In the genomic region with DNA sequence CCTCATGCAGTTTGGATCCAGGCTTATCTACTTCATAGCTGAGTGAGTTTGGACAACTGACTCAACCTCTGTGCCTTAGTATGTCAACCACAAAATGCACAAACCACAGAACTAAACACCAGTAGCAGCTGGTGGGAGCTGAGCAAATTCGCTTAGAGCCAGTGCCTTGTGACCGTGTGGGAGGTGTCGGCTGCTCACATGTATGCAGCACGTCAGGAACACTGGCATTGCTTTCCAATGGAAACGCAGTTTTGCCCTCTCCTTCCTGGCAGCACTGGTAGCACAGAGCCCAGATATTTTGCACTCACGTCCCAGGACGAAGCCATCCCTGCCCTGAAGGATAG, we compare ENCODE assay signal across 10 cellular contexts. TPM values are rescaled to one million over a fixed set of nuclear protein-coding genes. Genes with fewer than 3 reads are reported as not detected.
DNase-seq lines count a peak whose midpoint lies in the region; ATAC-seq and TF ChIP-seq lines count a peak whose summit lies in the region.
"Had no signal": no experiment of that assay in that cellular context is flagged by ENCODE, and none has a peak within 500 bp of the region (broad histone marks: within the 10 kb centered on the region; RNA-seq: fewer than 3 reads in every experiment).

No MANE protein-coding gene starts in this region.

- no peaks in the 10 kb centered on the region for H3K27me3 ChIP-seq in GM23248 (replicated peaks; ENCODE audit: insufficient read depth)
- no peaks in the 10 kb centered on the region for H3K27me3 ChIP-seq in transverse colon

- no peaks in the 10 kb centered on the region for H3F3A ChIP-seq in GM23248 (ENCODE audit: insufficient read depth)

- H3K9me2 ChIP-seq in GM23248 (ENCODE audit: insufficient read depth) = no peaks in the 10 kb centered on the region

- no peaks in the 10 kb centered on the region for H3K4me1 Mint-ChIP-seq in stimulated activated memory B cell treated with anti-CD40 and anti-IgM and Interleukin-4, amounts not matched to agents 10 μg/mL and 1 μg/mL and 100 μg/mL, for 72 hours
- H3K4me1 Mint-ChIP-seq: activated naive CD8-positive, alpha-beta T cell treated with anti-CD3 and anti-CD28 coated beads, Interleukin-2, amount 10 ng/mL, durations not matched to agents 7 days and 5 days had no signal

- no peaks in the 10 kb centered on the region for H3K36me3 Mint-ChIP-seq in stimulated activated memory B cell treated with anti-CD40 and anti-IgM and Interleukin-4, amounts not matched to agents 10 μg/mL and 1 μg/mL and 100 μg/mL, for 72 hours
- H3K36me3 Mint-ChIP-seq: activated naive CD8-positive, alpha-beta T cell treated with anti-CD3 and anti-CD28 coated beads, Interleukin-2, amount 10 ng/mL, durations not matched to agents 7 days and 5 days had no signal

- H3K4me3 ChIP-seq in GM23248 = no peak overlapping the region
- H3K4me3 ChIP-seq in fibroblast of the aortic adventitia (ENCODE audit: low read depth, low read length) = no peak overlapping the region
- H3K4me3 ChIP-seq in transverse colon = no peak overlapping the region

- 73 to 78% methylated on average over 7 of the region's 7 CpGs for WGBS in GM23248 (ENCODE audit: low coverage in 1 of 2, low lambda C conversion rate in 2 of 2, missing lambda C conversion rate in 2 of 2), 2 experiments
- 79% methylated on average over 7 of the region's 7 CpGs; no CpG with 5 or more reads in 1 of the 2 donors for WGBS in transverse colon (ENCODE audit: low coverage in 1 of 2), 2 donors

- no peak overlapping the region for H3K9ac ChIP-seq in GM23248

- H3K27me3 Mint-ChIP-seq in stimulated activated memory B cell treated with anti-CD40 and anti-IgM and Interleukin-4, amounts not matched to agents 10 μg/mL and 1 μg/mL and 100 μg/mL, for 72 hours = no peaks in the 10 kb centered on the region

- TF ChIP-seq POLR2A in transverse colon (IDR thresholded peaks at IDR 0.05) = no peak

- intact Hi-C loops in transverse colon (cut with DNase I; ENCODE audit: low total_unique reads) = no loop called here

- no peaks in the 10 kb centered on the region for H3K4me1 ChIP-seq in GM23248 (ENCODE audit: insufficient read depth)
- H3K4me1 ChIP-seq in transverse colon = peaks cover 0 to 24% (median 12%) of the 10 kb centered on the region in 4 donors

- no peak for TF ChIP-seq CTCF in fibroblast of the aortic adventitia (IDR thresholded peaks at IDR 0.05; ENCODE audit: insufficient read depth, low read length)
- TF ChIP-seq CTCF in transverse colon (IDR thresholded peaks at IDR 0.05) = no peak

- H3K79me2 ChIP-seq in GM23248 (ENCODE audit: insufficient read depth) = no peaks in the 10 kb centered on the region

- ATAC-seq in stimulated activated memory B cell treated with anti-CD40 and anti-IgM and Interleukin-4, amounts not matched to agents 10 μg/mL and 1 μg/mL and 100 μg/mL, for 72 hours = peak; percentile 39
- ATAC-seq in GM19395 (IDR thresholded peaks at IDR 0.05; ENCODE audit: unreplicated experiment) (no peak), GM18861 (IDR thresholded peaks at IDR 0.05; ENCODE audit: unreplicated experiment) (no peak)

- in situ Hi-C loops in GM23248 (cut with MboI) = no loop called here
- in situ Hi-C loops in transverse colon (cut with MboI; ENCODE audit: low pct_ligation_motif_present in 1 of 4, low pct_unique_long_range_greater_than_20kb in 1 of 4, low sequenced_read_pairs in 3 of 4) = no loop called here

- H3K27ac Mint-ChIP-seq in stimulated activated memory B cell treated with anti-CD40 and anti-IgM and Interleukin-4, amounts not matched to agents 10 μg/mL and 1 μg/mL and 100 μg/mL, for 72 hours = no peak overlapping the region
- H3K27ac Mint-ChIP-seq: activated naive CD8-positive, alpha-beta T cell treated with anti-CD3 and anti-CD28 coated beads, Interleukin-2, amount 10 ng/mL, durations not matched to agents 7 days and 5 days had no signal

- H3K27ac ChIP-seq in GM23248 (no peak overlapping the region), transverse colon (no peak overlapping the region)

- H3K4me3 Mint-ChIP-seq in stimulated activated memory B cell treated with anti-CD40 and anti-IgM and Interleukin-4, amounts not matched to agents 10 μg/mL and 1 μg/mL and 100 μg/mL, for 72 hours = no peak overlapping the region
- H3K4me3 Mint-ChIP-seq: activated naive CD8-positive, alpha-beta T cell treated with anti-CD3 and anti-CD28 coated beads, Interleukin-2, amount 10 ng/mL, durations not matched to agents 7 days and 5 days had no signal

- no peak overlapping the region for H3K4me2 ChIP-seq in GM23248 (ENCODE audit: unreplicated experiment)

- H3K9me3 ChIP-seq in GM23248 (ENCODE audit: low read depth) = no peaks in the 10 kb centered on the region
- no peaks in the 10 kb centered on the region for H3K9me3 ChIP-seq in transverse colon

- DNase-seq in GM23248 (peak; percentile 25), OCI-M1 (lab: John Stamatoyannopoulos, UW) (peak; percentile 94), fibroblast of the aortic adventitia (ENCODE audit: low read depth) (peak; percentile 56), transverse colon (no peak)
- DNase-seq: activated naive CD8-positive, alpha-beta T cell treated with anti-CD3 and anti-CD28 coated beads, Interleukin-2, amount 10 ng/mL, durations not matched to agents 7 days and 5 days; GOT3; NK-92 treated with Interleukin-12 subunit alpha and Interleukin-12 subunit beta, amount 100 ng/mL, for 24 hours had no signal

- no peaks in the 10 kb centered on the region for H4K20me1 ChIP-seq in GM23248 (ENCODE audit: insufficient read depth)

- no peak for TF ChIP-seq EP300 in transverse colon (IDR thresholded peaks at IDR 0.05; ENCODE audit: low read depth)

- H3K36me3 ChIP-seq in GM23248 (ENCODE audit: low read depth) (no peaks in the 10 kb centered on the region), transverse colon (no peaks in the 10 kb centered on the region)

- no peaks in the 10 kb centered on the region for H3K9me3 Mint-ChIP-seq in stimulated activated memory B cell treated with anti-CD40 and anti-IgM and Interleukin-4, amounts not matched to agents 10 μg/mL and 1 μg/mL and 100 μg/mL, for 72 hours
- H3K9me3 Mint-ChIP-seq: activated naive CD8-positive, alpha-beta T cell treated with anti-CD3 and anti-CD28 coated beads, Interleukin-2, amount 10 ng/mL, durations not matched to agents 7 days and 5 days had no signal

- H2AFZ ChIP-seq in GM23248 = no peak overlapping the region

RNA-seq across cellular contexts. Expression of a gene that starts 8.3 kb away (rescaled TPM):
- 0.32 TPM in 1 of 2 replicates, not detected in the other for total RNA-seq in GM23248 (2014; rRNA removed; shearing (Covaris generic))
- polyA plus RNA-seq in GM23248 (2016; fragmentation: Nextera tagmentation; extraction: Ambion mirVana) = not detected in 2 replicates
- 0.09 TPM in 1 of 2 replicates, not detected in the other for total RNA-seq in fibroblast of the aortic adventitia (ENCODE audit: low replicate concordance)
- total RNA-seq in transverse colon = 1 to 10 TPM in 1 of 4 donors, under 1 TPM in 1, not detected in 2; 0.41 to 1.1 TPM

RNA-seq across cellular contexts. Expression of a gene that starts 14.7 kb away (rescaled TPM):
- total RNA-seq in GM23248 (2014; rRNA removed; shearing (Covaris generic)) = not detected in 2 replicates
- polyA plus RNA-seq in GM23248 (2016; fragmentation: Nextera tagmentation; extraction: Ambion mirVana) = 0.24 and 0.25 TPM in 2 replicates
- not detected in 2 replicates for total RNA-seq in fibroblast of the aortic adventitia (ENCODE audit: low replicate concordance)
- 10 to 100 TPM; 32.5 to 68.6 (median 55.1) TPM for total RNA-seq in transverse colon
- total RNA-seq: activated naive CD8-positive, alpha-beta T cell treated with anti-CD3 and anti-CD28 coated beads, Interleukin-2, amount 10 ng/mL, durations not matched to agents 7 days and 5 days had no signal

RNA-seq across cellular contexts. Expression of a gene that starts 35.1 kb away (rescaled TPM):
- total RNA-seq in GM23248 (2014; rRNA removed; shearing (Covaris generic)) = 1.1 and 1.6 TPM in 2 replicates
- 2.7 and 3.5 TPM in 2 replicates for polyA plus RNA-seq in GM23248 (2016; fragmentation: Nextera tagmentation; extraction: Ambion mirVana)
- total RNA-seq in fibroblast of the aortic adventitia (ENCODE audit: low replicate concordance) (2.3 and 14.5 TPM in 2 replicates), transverse colon (1 to 10 TPM in 2 of 4 donors, not detected in 2; 1.4 to 2.5 TPM)

RNA-seq across cellular contexts. Expression of a gene that starts 38.4 kb away (rescaled TPM):
- total RNA-seq in GM23248 (2014; rRNA removed; shearing (Covaris generic)) = 0.22 TPM in 1 of 2 replicates, not detected in the other
- 2.7 and 3.1 TPM in 2 replicates for polyA plus RNA-seq in GM23248 (2016; fragmentation: Nextera tagmentation; extraction: Ambion mirVana)
- total RNA-seq in fibroblast of the aortic adventitia (ENCODE audit: low replicate concordance) = 2.5 and 8.0 TPM in 2 replicates
- 1 to 10 TPM in 2 of 4 donors, under 1 TPM in 1, not detected in 1; 0.55 to 2.2 (median 1.6) TPM for total RNA-seq in transverse colon

RNA-seq across cellular contexts. Expression of a gene that starts 43.9 kb away (rescaled TPM):
- total RNA-seq in GM23248 (2014; rRNA removed; shearing (Covaris generic)) = 5.9 and 6.7 TPM in 2 replicates
- 3.3 and 3.7 TPM in 2 replicates for polyA plus RNA-seq in GM23248 (2016; fragmentation: Nextera tagmentation; extraction: Ambion mirVana)
- 20.9 and 48.8 TPM in 2 replicates for total RNA-seq in fibroblast of the aortic adventitia (ENCODE audit: low replicate concordance)
- 10 to 100 TPM in 3 of 4 donors, 1 to 10 TPM in 1; 8.7 to 13.8 (median 11.6) TPM for total RNA-seq in transverse colon

Comparison
In these comparisons a context has a peak if more than half of its experiments do, and no peak if none do; other contexts are left out.
1. RNA of a gene that starts 14.7 kb away (total RNA-seq): 32.5 to 68.6 TPM in transverse colon; not detected in GM23248 and not detected in fibroblast of the aortic adventitia; every median in the first group is over 10 times any median in the second.